Comparison of ENCODE assay signal across 8 cellular contexts in genomic region chr6:27161946-27162603, GRCh38.
DNase-seq lines count a peak whose midpoint lies in the region; ATAC-seq and TF ChIP-seq lines count a peak whose summit lies in the region.

No MANE protein-coding gene starts in this region.

- H3K9me2 ChIP-seq in HCT116 (ENCODE audit: insufficient read depth): no peaks in the 10 kb centered on the region

- POLR2A ChIA-PET in HCT116 (lab: Charles Lee): interaction anchor here (0.9 to 1.4 kb wide), 2 partner anchors 15 to 648 kb away, joined by 4 to 5 read pairs; a partner anchor contains a TSS

- DNase-seq in COR-L47 (lab: John Stamatoyannopoulos, UW) (peak; percentile 47), HCT116 (ENCODE audit: low read depth, low spot score) (peak; percentile 62), NCI-H774 (lab: John Stamatoyannopoulos, UW) (peak; percentile 60), astrocyte of the spinal cord (ENCODE audit: low read depth, low spot score) (peak; percentile 69), kidney tubule cell (ENCODE audit: low spot score) (peak; percentile 74), upper lobe of right lung (no peak), T-helper 9 cell (no peak)

- CTCF ChIA-PET in HCT116 (lab: Charles Lee): interaction anchor here (0.7 to 1.5 kb wide), 7 partner anchors 12 to 731 kb away, joined by 3 to 4 read pairs (median 3); a partner anchor contains a TSS

- H3K27me3 ChIP-seq in HCT116 (ENCODE audit: insufficient read depth, low read length): no peaks in the 10 kb centered on the region
- H3K27me3 ChIP-seq in upper lobe of right lung: no peaks in the 10 kb centered on the region

- H3K27ac ChIP-seq in HCT116 (ENCODE audit: low read depth, low read length): peak overlapping the region; percentile 7; the same call in 1 of the 2 replicates
- no peak overlapping the region for H3K27ac ChIP-seq in upper lobe of right lung

- ATAC-seq in HCT116 (peak; percentile 39), upper lobe of right lung (peak; percentile 33), HG02763 (IDR thresholded peaks at IDR 0.05; ENCODE audit: unreplicated experiment) (no peak)

- peak; percentile 40 to 88 (median 77); a peak in 5 of 6 replicates for TF ChIP-seq CTCF in HCT116 (IDR thresholded peaks at IDR 0.05 in 2 of 3, conservative IDR thresholded peaks at IDR 0.05 in 1 of 3; ENCODE audit: borderline replicate concordance in 1 of 3, insufficient read depth in 1 of 3, low read depth in 2 of 3, low read length in 2 of 3)
- TF ChIP-seq CTCF in astrocyte of the spinal cord (IDR thresholded peaks at IDR 0.05; ENCODE audit: low read depth, low read length): peak; percentile 47
- peak; percentile 73 for TF ChIP-seq CTCF in upper lobe of right lung (IDR thresholded peaks at IDR 0.05)

- peaks cover 0 to 20% of the 10 kb centered on the region in 2 experiments; a peak in 3 of 4 replicates for H3K4me1 ChIP-seq in HCT116 (ENCODE audit: control insufficient read depth in 1 of 2, insufficient read depth in 2 of 2, low read length in 2 of 2)
- H3K4me1 ChIP-seq in upper lobe of right lung: peaks cover 4% of the 10 kb centered on the region

- intact Hi-C loops in HCT116 (cut with micrococcal nuclease) (loop anchor here (5.0 kb wide), 3 partner anchors 430 to 590 kb away; no protein-coding TSS in a partner anchor), upper lobe of right lung (cut with DNase I) (no loop called here)

- RAD21 ChIA-PET in HCT116 (lab: Charles Lee; ENCODE audit: low non-redundant PET in 1 of 2, low total read pairs in 2 of 2, uncharacterized antibody in 2 of 2, unreplicated experiment in 2 of 2): interaction anchor here in 1 of 2 experiments (0.7 kb wide), 1 partner anchor 498 kb away, joined by 3 read pairs; no protein-coding TSS in a partner anchor

- no peaks in the 10 kb centered on the region for H3K9me3 ChIP-seq in HCT116 (ENCODE audit: control insufficient read depth in 1 of 2, insufficient read depth in 1 of 2, low read depth in 1 of 2, low read length in 2 of 2)
- H3K9me3 ChIP-seq in upper lobe of right lung: no peaks in the 10 kb centered on the region

- H3K79me2 ChIP-seq in HCT116 (ENCODE audit: insufficient read depth, low read length): no peaks in the 10 kb centered on the region

- peak overlapping the region; percentile 13; the same call in 1 of the 2 replicates for H3K9ac ChIP-seq in HCT116 (ENCODE audit: low read length)

- in situ Hi-C loops in astrocyte of the spinal cord (cut with HindIII; ENCODE audit: low sequenced_read_pairs): no loop called here

- peak overlapping the region; percentile 72 for H2AFZ ChIP-seq in HCT116 (ENCODE audit: low read depth, low read length, poor library complexity, severe bottlenecking)

- H3K36me3 ChIP-seq in HCT116 (ENCODE audit: control insufficient read depth in 1 of 2, insufficient read depth in 2 of 2, low read length in 2 of 2) (no peaks in the 10 kb centered on the region), upper lobe of right lung (no peaks in the 10 kb centered on the region)

- peak overlapping the region; percentile 41 for H3K4me2 ChIP-seq in HCT116 (ENCODE audit: low read length)

- no TSS peak for BruUV-seq in HCT116 (replicated peaks; lab: Mats Ljungman, UMichigan)

- peak; percentile 81 for TF ChIP-seq RAD21 in HCT116 (IDR thresholded peaks at IDR 0.05; ENCODE audit: low read depth)

- no peak for TF ChIP-seq POLR2A in HCT116 (IDR thresholded peaks at IDR 0.05; ENCODE audit: borderline replicate concordance, extremely low read depth, insufficient read depth, insufficient read length)

- no peaks in the 10 kb centered on the region for H4K20me1 ChIP-seq in HCT116 (ENCODE audit: insufficient read depth)

- no peak overlapping the region for H3K4me3 ChIP-seq in HCT116 (replicated peaks in 1 of 2; ENCODE audit: low read depth in 1 of 2, low read length in 2 of 2)
- no peak overlapping the region for H3K4me3 ChIP-seq in astrocyte of the spinal cord (ENCODE audit: low read depth, low read length)
- H3K4me3 ChIP-seq in upper lobe of right lung: no peak overlapping the region

TF ChIP-seq in HCT116, 20 proteins besides CTCF, POLR2A, EP300 and RAD21:
- TF ChIP-seq SIN3A (IDR thresholded peaks at IDR 0.05; ENCODE audit: low read depth): no peak
- peak; percentile 24; the same call in 1 of the 2 replicates for TF ChIP-seq CBX3 (IDR thresholded peaks at IDR 0.05; ENCODE audit: low read depth)
- TF ChIP-seq MAX (IDR thresholded peaks at IDR 0.05): 0 out of 2 replicates have a peak, but pooled peaks have one; percentile 19
- TF ChIP-seq CEBPB (IDR thresholded peaks at IDR 0.05; ENCODE audit: low read depth): peak; percentile 69
- peak; percentile 94 for TF ChIP-seq ATF3 (IDR thresholded peaks at IDR 0.05)
- TF ChIP-seq EGR1 (IDR thresholded peaks at IDR 0.05; ENCODE audit: low read depth): no peak
- TF ChIP-seq REST (IDR thresholded peaks at IDR 0.05; ENCODE audit: low read depth): no peak
- TF ChIP-seq YY1 (IDR thresholded peaks at IDR 0.05; ENCODE audit: extremely low read depth, insufficient replicate concordance, low read depth, low read length): no peak
- TF ChIP-seq JUND (IDR thresholded peaks at IDR 0.05): no peak
- TF ChIP-seq SRF (IDR thresholded peaks at IDR 0.05; ENCODE audit: low read depth): no peak
- TF ChIP-seq POLR2AphosphoS5 (IDR thresholded peaks at IDR 0.05; ENCODE audit: low read depth, low read length): no peak
- no peak for TF ChIP-seq EZH2phosphoT487 (IDR thresholded peaks at IDR 0.05; ENCODE audit: borderline replicate concordance)
- no peak for TF ChIP-seq ZBTB33 (IDR thresholded peaks at IDR 0.05; ENCODE audit: extremely low read depth, insufficient replicate concordance, low read length)

Comparison
In these comparisons a context has a peak if more than half of its experiments do, and no peak if none do; other contexts are left out.
1. DNase-seq: peak in COR-L47 (single experiment), HCT116 (single experiment), NCI-H774 (single experiment), astrocyte of the spinal cord (single experiment) and kidney tubule cell (single experiment); none in upper lobe of right lung (single experiment) and T-helper 9 cell (single experiment).
2. Peak in every context shown above with its lines, with median percentiles within 50 percentile points of each other: CTCF ChIP-seq.